In genomic region chr13:61339054-61339621, GRCh38 we compare ENCODE assay signal across 16 cellular contexts.
DNase-seq lines count a peak whose midpoint lies in the region; ATAC-seq and TF ChIP-seq lines count a peak whose summit lies in the region.
"Had no signal": no experiment of that assay in that cellular context is flagged by ENCODE, and none has a peak within 500 bp of the region (broad histone marks: within the 10 kb centered on the region; RNA-seq: fewer than 3 reads in every experiment).

No MANE protein-coding gene starts in this region.

- ATAC-seq in Right ventricle myocardium inferior, result no peak
- ATAC-seq in heart right ventricle, result no peak
- peak; percentile 47 for ATAC-seq in WTC11

- H3K4me1 Mint-ChIP-seq in WTC11 (peaks cover 9% of the 10 kb centered on the region; the same call in 1 of the 2 replicates), endothelial cell (ENCODE audit: unreplicated experiment) (no peaks in the 10 kb centered on the region)
- H3K4me1 Mint-ChIP-seq: IgD-negative memory B cell had no signal

- H3K27ac ChIP-seq in heart right ventricle, result no peak overlapping the region
- H3K27ac ChIP-seq in A673 (ENCODE audit: low read depth, low read length, poor library complexity, severe bottlenecking), result no peak overlapping the region
- H3K27ac ChIP-seq: Peyer's patch had no signal

- H3K36me3 ChIP-seq in heart right ventricle (no peaks in the 10 kb centered on the region), kidney epithelial cell (ENCODE audit: control insufficient read depth, insufficient read depth, low read length) (no peaks in the 10 kb centered on the region), A673 (ENCODE audit: insufficient read depth, low read length, poor library complexity, severe bottlenecking) (no peaks in the 10 kb centered on the region)
- H3K36me3 ChIP-seq: Peyer's patch had no signal

- CTCF ChIA-PET in WTC11 (lab: Charles Lee) (no interaction called here), A673 (lab: Charles Lee) (no interaction called here)

- POLR2A ChIA-PET in WTC11 (lab: Charles Lee) (no interaction called here), A673 (lab: Charles Lee; ENCODE audit: low non-redundant PET) (no interaction called here)

- H3K27me3 Mint-ChIP-seq in WTC11 (ENCODE audit: low read depth) (no peaks in the 10 kb centered on the region), endothelial cell (ENCODE audit: unreplicated experiment) (no peaks in the 10 kb centered on the region)
- H3K27me3 Mint-ChIP-seq: IgD-negative memory B cell had no signal

- H3K9me3 Mint-ChIP-seq in WTC11 (peaks cover 18% of the 10 kb centered on the region), endothelial cell (ENCODE audit: unreplicated experiment) (no peaks in the 10 kb centered on the region)

- H3K36me3 Mint-ChIP-seq in WTC11 (peaks cover 6% of the 10 kb centered on the region), endothelial cell (ENCODE audit: low read depth, unreplicated experiment) (no peaks in the 10 kb centered on the region)
- H3K36me3 Mint-ChIP-seq: IgD-negative memory B cell had no signal

- intact Hi-C loops in Right ventricle myocardium inferior (cut with DNase I), result no loop called here
- intact Hi-C loops in heart right ventricle (cut with DNase I), result no loop called here
- intact Hi-C loops in A673 (cut with micrococcal nuclease; ENCODE audit: unreplicated experiment), result no loop called here

- DNase-seq in Right ventricle myocardium inferior (ENCODE audit: missing footprints) (peak; percentile 49), heart right ventricle (no peak), WTC11 (ENCODE audit: low spot score) (peak; percentile 19), kidney epithelial cell (ENCODE audit: low read depth) (no peak), NCI-H1105 treated with DMSO at 0.1 percent for 48 hours (lab: John Stamatoyannopoulos, UW) (no peak), endothelial cell (ENCODE audit: low spot score) (no peak), A673 (ENCODE audit: low spot score) (no peak)
- no peak for DNase-seq in NK-92 treated with Interleukin-12 subunit alpha and Interleukin-12 subunit beta, amount 100 ng/mL, for 24 hours (lab: John Stamatoyannopoulos, UW)
- DNase-seq: C1 segment of cervical spinal cord, DMS 273 treated with DMSO at 0.1 percent for 48 hours, H7, NCI-H1417 treated with DMSO at 0.1 percent for 48 hours, NCI-H69, Peyer's patch, SHP77 treated with DMSO at 0.1 percent for 48 hours had no signal

- no peaks in the 10 kb centered on the region for H3K27me3 ChIP-seq in heart right ventricle
- H3K27me3 ChIP-seq in kidney epithelial cell (ENCODE audit: control insufficient read depth, insufficient read depth, low read length), result no peaks in the 10 kb centered on the region
- H3K27me3 ChIP-seq in A673 (replicated peaks; ENCODE audit: insufficient read depth, low read depth, low read length, poor library complexity), result no peaks in the 10 kb centered on the region
- H3K27me3 ChIP-seq: Peyer's patch had no signal

- WGBS in heart right ventricle, 2 donors, result 82 to 87% methylated on average over 41 to 45 of the region's 45 CpGs

- H3K27ac Mint-ChIP-seq in WTC11 (no peak overlapping the region), endothelial cell (ENCODE audit: unreplicated experiment) (no peak overlapping the region)
- H3K27ac Mint-ChIP-seq: IgD-negative memory B cell had no signal

- no peak for TF ChIP-seq CTCF in heart right ventricle (IDR thresholded peaks at IDR 0.05)
- TF ChIP-seq CTCF in WTC11 (IDR thresholded peaks at IDR 0.05), result no peak
- TF ChIP-seq CTCF in kidney epithelial cell (IDR thresholded peaks at IDR 0.05; ENCODE audit: insufficient read depth, low read length, poor library complexity, severe bottlenecking), result no peak
- no peak for TF ChIP-seq CTCF in endothelial cell (IDR thresholded peaks at IDR 0.05; ENCODE audit: unreplicated experiment)
- no peak for TF ChIP-seq CTCF in A673 (conservative IDR thresholded peaks at IDR 0.05; ENCODE audit: low read depth, low read length)

- peaks cover 0 to 15% (median 0%) of the 10 kb centered on the region in 11 donors for H3K9me3 ChIP-seq in heart right ventricle
- no peaks in the 10 kb centered on the region for H3K9me3 ChIP-seq in A673 (ENCODE audit: low read depth, low read length, poor library complexity, severe bottlenecking)
- H3K9me3 ChIP-seq: Peyer's patch had no signal

- H3K4me1 ChIP-seq in heart right ventricle, result no peaks in the 10 kb centered on the region
- no peaks in the 10 kb centered on the region for H3K4me1 ChIP-seq in A673 (ENCODE audit: insufficient read depth, low read length, poor library complexity, severe bottlenecking)
- H3K4me1 ChIP-seq: Peyer's patch had no signal

- H3K4me3 Mint-ChIP-seq in WTC11 (no peak overlapping the region), endothelial cell (ENCODE audit: unreplicated experiment) (no peak overlapping the region)
- H3K4me3 Mint-ChIP-seq: IgD-negative memory B cell had no signal

- BruUV-seq in A673 (replicated peaks; lab: Mats Ljungman, UMichigan), result no TSS peak

- no peak overlapping the region for H3K4me3 ChIP-seq in heart right ventricle
- peak overlapping the region; percentile 27 for H3K4me3 ChIP-seq in kidney epithelial cell (ENCODE audit: low read depth, low read length)
- no peak overlapping the region for H3K4me3 ChIP-seq in A673 (ENCODE audit: low read depth, low read length, poor library complexity, severe bottlenecking)
- H3K4me3 ChIP-seq: Peyer's patch had no signal

TF ChIP-seq in WTC11, 78 proteins besides CTCF, POLR2A, EP300 and RAD21:
- TF ChIP-seq, protein P1, sequence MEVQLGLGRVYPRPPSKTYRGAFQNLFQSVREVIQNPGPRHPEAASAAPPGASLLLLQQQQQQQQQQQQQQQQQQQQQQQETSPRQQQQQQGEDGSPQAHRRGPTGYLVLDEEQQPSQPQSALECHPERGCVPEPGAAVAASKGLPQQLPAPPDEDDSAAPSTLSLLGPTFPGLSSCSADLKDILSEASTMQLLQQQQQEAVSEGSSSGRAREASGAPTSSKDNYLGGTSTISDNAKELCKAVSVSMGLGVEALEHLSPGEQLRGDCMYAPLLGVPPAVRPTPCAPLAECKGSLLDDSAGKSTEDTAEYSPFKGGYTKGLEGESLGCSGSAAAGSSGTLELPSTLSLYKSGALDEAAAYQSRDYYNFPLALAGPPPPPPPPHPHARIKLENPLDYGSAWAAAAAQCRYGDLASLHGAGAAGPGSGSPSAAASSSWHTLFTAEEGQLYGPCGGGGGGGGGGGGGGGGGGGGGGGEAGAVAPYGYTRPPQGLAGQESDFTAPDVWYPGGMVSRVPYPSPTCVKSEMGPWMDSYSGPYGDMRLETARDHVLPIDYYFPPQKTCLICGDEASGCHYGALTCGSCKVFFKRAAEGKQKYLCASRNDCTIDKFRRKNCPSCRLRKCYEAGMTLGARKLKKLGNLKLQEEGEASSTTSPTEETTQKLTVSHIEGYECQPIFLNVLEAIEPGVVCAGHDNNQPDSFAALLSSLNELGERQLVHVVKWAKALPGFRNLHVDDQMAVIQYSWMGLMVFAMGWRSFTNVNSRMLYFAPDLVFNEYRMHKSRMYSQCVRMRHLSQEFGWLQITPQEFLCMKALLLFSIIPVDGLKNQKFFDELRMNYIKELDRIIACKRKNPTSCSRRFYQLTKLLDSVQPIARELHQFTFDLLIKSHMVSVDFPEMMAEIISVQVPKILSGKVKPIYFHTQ (CRISPR knock-in tag; IDR thresholded peaks at IDR 0.05), result no peak
- TF ChIP-seq ZNF121 (CRISPR knock-in tag; IDR thresholded peaks at IDR 0.05) (no peak), JUN (CRISPR knock-in tag; IDR thresholded peaks at IDR 0.05) (no peak), SOX15 (CRISPR knock-in tag; IDR thresholded peaks at IDR 0.05) (no peak), ESRRA (CRISPR knock-in tag; IDR thresholded peaks at IDR 0.05; ENCODE audit: borderline replicate concordance) (no peak), ATF1 (CRISPR knock-in tag; IDR thresholded peaks at IDR 0.05) (no peak), ZNF138 (CRISPR knock-in tag; conservative IDR thresholded peaks at IDR 0.05) (no peak), KAT7 (CRISPR knock-in tag; IDR thresholded peaks at IDR 0.05; ENCODE audit: borderline replicate concordance) (no peak), MXD4 (CRISPR knock-in tag; IDR thresholded peaks at IDR 0.05; ENCODE audit: borderline replicate concordance) (no peak), GTF2I (CRISPR knock-in tag; conservative IDR thresholded peaks at IDR 0.05) (no peak), NFYB (CRISPR knock-in tag; conservative IDR thresholded peaks at IDR 0.05; ENCODE audit: low read depth) (no peak)
- TF ChIP-seq, protein P2, sequence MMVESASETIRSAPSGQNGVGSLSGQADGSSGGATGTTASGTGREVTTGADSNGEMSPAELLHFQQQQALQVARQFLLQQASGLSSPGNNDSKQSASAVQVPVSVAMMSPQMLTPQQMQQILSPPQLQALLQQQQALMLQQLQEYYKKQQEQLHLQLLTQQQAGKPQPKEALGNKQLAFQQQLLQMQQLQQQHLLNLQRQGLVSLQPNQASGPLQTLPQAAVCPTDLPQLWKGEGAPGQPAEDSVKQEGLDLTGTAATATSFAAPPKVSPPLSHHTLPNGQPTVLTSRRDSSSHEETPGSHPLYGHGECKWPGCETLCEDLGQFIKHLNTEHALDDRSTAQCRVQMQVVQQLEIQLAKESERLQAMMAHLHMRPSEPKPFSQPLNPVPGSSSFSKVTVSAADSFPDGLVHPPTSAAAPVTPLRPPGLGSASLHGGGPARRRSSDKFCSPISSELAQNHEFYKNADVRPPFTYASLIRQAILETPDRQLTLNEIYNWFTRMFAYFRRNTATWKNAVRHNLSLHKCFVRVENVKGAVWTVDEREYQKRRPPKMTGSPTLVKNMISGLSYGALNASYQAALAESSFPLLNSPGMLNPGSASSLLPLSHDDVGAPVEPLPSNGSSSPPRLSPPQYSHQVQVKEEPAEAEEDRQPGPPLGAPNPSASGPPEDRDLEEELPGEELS (CRISPR knock-in tag; IDR thresholded peaks at IDR 0.05), result no peak
- TF ChIP-seq, protein P3, sequence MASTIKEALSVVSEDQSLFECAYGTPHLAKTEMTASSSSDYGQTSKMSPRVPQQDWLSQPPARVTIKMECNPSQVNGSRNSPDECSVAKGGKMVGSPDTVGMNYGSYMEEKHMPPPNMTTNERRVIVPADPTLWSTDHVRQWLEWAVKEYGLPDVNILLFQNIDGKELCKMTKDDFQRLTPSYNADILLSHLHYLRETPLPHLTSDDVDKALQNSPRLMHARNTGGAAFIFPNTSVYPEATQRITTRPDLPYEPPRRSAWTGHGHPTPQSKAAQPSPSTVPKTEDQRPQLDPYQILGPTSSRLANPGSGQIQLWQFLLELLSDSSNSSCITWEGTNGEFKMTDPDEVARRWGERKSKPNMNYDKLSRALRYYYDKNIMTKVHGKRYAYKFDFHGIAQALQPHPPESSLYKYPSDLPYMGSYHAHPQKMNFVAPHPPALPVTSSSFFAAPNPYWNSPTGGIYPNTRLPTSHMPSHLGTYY (CRISPR knock-in tag; IDR thresholded peaks at IDR 0.05), result no peak
TF ChIP-seq in WTC11: peak in this region for 0.

Comparison
In these comparisons a context has a peak if more than half of its experiments do, and no peak if none do; other contexts are left out.
1. DNase-seq: peak in Right ventricle myocardium inferior (single experiment) and WTC11 (single experiment); none in heart right ventricle (0 of 2), kidney epithelial cell (single experiment), NCI-H1105 treated with DMSO at 0.1 percent for 48 hours (single experiment), endothelial cell (single experiment), NK-92 treated with Interleukin-12 subunit alpha and Interleukin-12 subunit beta, amount 100 ng/mL, for 24 hours (single experiment) and A673 (single experiment).